ENCODE assay signal across 30 cellular contexts in genomic region chr2:71330155-71330554, GRCh38. TPM values are rescaled to one million over a fixed set of nuclear protein-coding genes. Genes with fewer than 3 reads are reported as not detected.
DNase-seq lines count a peak whose midpoint lies in the region; ATAC-seq and TF ChIP-seq lines count a peak whose summit lies in the region.
"Had no signal": no experiment of that assay in that cellular context is flagged by ENCODE, and none has a peak within 500 bp of the region (broad histone marks: within the 10 kb centered on the region; RNA-seq: fewer than 3 reads in every experiment).

No MANE protein-coding gene starts in this region.

- in situ Hi-C loops in HAP-1 (cut with MboI; ENCODE audit: low sequenced_read_pairs): no loop called here

- no peak for ATAC-seq in activated T-cell treated with anti-CD3 and anti-CD28 coated beads, Interleukin-2, amount 50 U/mL, for 4 hours
- ATAC-seq in T-cell (replicated peaks in 1 of 4): no peak
- ATAC-seq: gastroesophageal sphincter, lower lobe of right lung, Panc1 had no signal

- H4K20me1 ChIP-seq in neural progenitor cell (ENCODE audit: low read depth): peaks cover 26% of the 10 kb centered on the region

- CTCF ChIA-PET in T-cell (lab: Charles Lee): interaction anchor here (1.2 to 5.3 kb wide), 2 partner anchors 30 to 31 kb away, joined by 4 to 66 read pairs; no protein-coding TSS in a partner anchor

- no peaks in the 10 kb centered on the region for H3K9me3 ChIP-seq in endodermal cell (ENCODE audit: control insufficient read depth, low read length)
- no peaks in the 10 kb centered on the region for H3K9me3 ChIP-seq in neural progenitor cell (ENCODE audit: low read depth)
- no peaks in the 10 kb centered on the region for H3K9me3 ChIP-seq in HAP-1
- H3K9me3 ChIP-seq: lower lobe of right lung, sigmoid colon, uterus had no signal

- no peak overlapping the region for H3K27ac Mint-ChIP-seq in activated T-cell treated with anti-CD3 and anti-CD28 coated beads, Interleukin-2, amount 50 U/mL, for 24 hours
- peak overlapping the region in 1 of 2 donors; percentile 36 for H3K27ac Mint-ChIP-seq in T-cell
- H3K27ac Mint-ChIP-seq in endodermal cell: peak overlapping the region; percentile 22
- H3K27ac Mint-ChIP-seq in neural progenitor cell: no peak overlapping the region
- H3K27ac Mint-ChIP-seq: T-helper 2 cell treated with Interferon-gamma antibody and Interleukin-4, amounts not matched to agents 5 μg/mL and 100 μg/mL, for 36 hours had no signal

- H3F3A ChIP-seq in neural progenitor cell (ENCODE audit: low read depth): peaks cover 15% of the 10 kb centered on the region

- no peak overlapping the region for H2AFZ ChIP-seq in neural progenitor cell (replicated peaks)

- H3K79me2 ChIP-seq in neural progenitor cell (ENCODE audit: low read depth): peaks cover 36% of the 10 kb centered on the region

- H3K9ac ChIP-seq in endodermal cell (ENCODE audit: extremely low read depth, low read length, poor library complexity, severe bottlenecking): no peak overlapping the region
- no peak overlapping the region for H3K9ac ChIP-seq in neural progenitor cell

- peaks cover 26% of the 10 kb centered on the region for H3K4me1 Mint-ChIP-seq in activated T-cell treated with anti-CD3 and anti-CD28 coated beads, Interleukin-2, amount 50 U/mL, for 4 hours (ENCODE audit: low read depth)
- peaks cover 25% of the 10 kb centered on the region for H3K4me1 Mint-ChIP-seq in activated T-cell treated with anti-CD3 and anti-CD28 coated beads, Interleukin-2, amount 50 U/mL, for 24 hours (ENCODE audit: low read depth)
- H3K4me1 Mint-ChIP-seq in T-cell: peaks cover 27 to 36% (median 36%) of the 10 kb centered on the region in 3 donors
- peaks cover 18% of the 10 kb centered on the region for H3K4me1 Mint-ChIP-seq in endodermal cell
- H3K4me1 Mint-ChIP-seq in neural progenitor cell: peaks cover 19% of the 10 kb centered on the region

- peaks cover 6% of the 10 kb centered on the region for H3K36me3 Mint-ChIP-seq in activated T-cell treated with anti-CD3 and anti-CD28 coated beads, Interleukin-2, amount 50 U/mL, for 4 hours (ENCODE audit: insufficient read depth)
- H3K36me3 Mint-ChIP-seq in activated T-cell treated with anti-CD3 and anti-CD28 coated beads, Interleukin-2, amount 50 U/mL, for 24 hours (ENCODE audit: low read depth): peaks cover 30% of the 10 kb centered on the region
- peaks cover 9% of the 10 kb centered on the region for H3K36me3 Mint-ChIP-seq in T-cell
- H3K36me3 Mint-ChIP-seq in endodermal cell (ENCODE audit: low read depth): peaks cover 13% of the 10 kb centered on the region
- peaks cover 12% of the 10 kb centered on the region for H3K36me3 Mint-ChIP-seq in neural progenitor cell

- no peaks in the 10 kb centered on the region for H3K9me3 Mint-ChIP-seq in activated T-cell treated with anti-CD3 and anti-CD28 coated beads, Interleukin-2, amount 50 U/mL, for 4 hours
- no peaks in the 10 kb centered on the region for H3K9me3 Mint-ChIP-seq in activated T-cell treated with anti-CD3 and anti-CD28 coated beads, Interleukin-2, amount 50 U/mL, for 24 hours
- H3K9me3 Mint-ChIP-seq in T-cell: no peaks in the 10 kb centered on the region
- no peaks in the 10 kb centered on the region for H3K9me3 Mint-ChIP-seq in endodermal cell
- H3K9me3 Mint-ChIP-seq in neural progenitor cell: no peaks in the 10 kb centered on the region
- H3K9me3 Mint-ChIP-seq: T-helper 2 cell treated with Interferon-gamma antibody and Interleukin-4, amounts not matched to agents 5 μg/mL and 100 μg/mL, for 36 hours had no signal

- no peaks in the 10 kb centered on the region for H3K27me3 ChIP-seq in endodermal cell (ENCODE audit: control insufficient read depth, insufficient read depth, low read length, poor library complexity, severe bottlenecking)
- no peaks in the 10 kb centered on the region for H3K27me3 ChIP-seq in neural progenitor cell
- H3K27me3 ChIP-seq in HAP-1 (ENCODE audit: low read depth): no peaks in the 10 kb centered on the region
- H3K27me3 ChIP-seq: gastroesophageal sphincter, sigmoid colon, stomach, uterus had no signal

- no peak overlapping the region for H3K4me2 ChIP-seq in neural progenitor cell

- no peak for DNase-seq in activated T-cell treated with anti-CD3 and anti-CD28 coated beads, Interleukin-2, amount 50 U/mL, for 4 hours
- no peak for DNase-seq in activated T-cell treated with anti-CD3 and anti-CD28 coated beads, Interleukin-2, amount 50 U/mL, for 24 hours
- DNase-seq in T-cell: no peak
- DNase-seq in endodermal cell: no peak
- DNase-seq in neural progenitor cell (ENCODE audit: low spot score): no peak
- DNase-seq in HAP-1 (ENCODE audit: low spot score in 2 of 2): no peak
- DNase-seq in COR-L47 (lab: John Stamatoyannopoulos, UW): no peak
- no peak for DNase-seq in HK-2 (ENCODE audit: unreplicated experiment)
- DNase-seq: 8988T; activated CD4-positive, alpha-beta T cell treated with anti-CD3 and anti-CD28 coated beads for 4 hours; activated T-cell treated with anti-CD3 and anti-CD28 coated beads, Interleukin-2, amount 50 U/mL, for 1 hour; amniotic stem cell; DMS 273 treated with DMSO at 0.1 percent for 48 hours; EL; hippocampal formation; Karpas-422; lower lobe of right lung; NCI-H1417 treated with DMSO at 0.1 percent for 48 hours; NCI-H2081; posterior cingulate gyrus; Right ventricle myocardium superior; sigmoid colon; stimulated activated CD4-positive, alpha-beta T cell treated with anti-CD3 and anti-CD28 coated beads, Interleukin-12 subunit alpha, Interleukin-12 subunit beta, amount 100 ng/mL, for 4 hours; stimulated activated CD4-positive, alpha-beta T cell treated with anti-CD3 and anti-CD28 coated beads, Interleukin-2, amount 100 ng/mL, for 48 hours; stomach; uterus had no signal

- H3K4me3 Mint-ChIP-seq in activated T-cell treated with anti-CD3 and anti-CD28 coated beads, Interleukin-2, amount 50 U/mL, for 4 hours: peak overlapping the region; percentile 99
- H3K4me3 Mint-ChIP-seq in activated T-cell treated with anti-CD3 and anti-CD28 coated beads, Interleukin-2, amount 50 U/mL, for 24 hours: no peak overlapping the region
- peak overlapping the region; percentile 51 to 100 (median 99) for H3K4me3 Mint-ChIP-seq in T-cell
- no peak overlapping the region for H3K4me3 Mint-ChIP-seq in endodermal cell
- H3K4me3 Mint-ChIP-seq in neural progenitor cell: peak overlapping the region; percentile 100

- H3K36me3 ChIP-seq in endodermal cell (ENCODE audit: control insufficient read depth, insufficient read depth, low read length): peaks cover 12% of the 10 kb centered on the region
- peaks cover 5% of the 10 kb centered on the region for H3K36me3 ChIP-seq in neural progenitor cell
- H3K36me3 ChIP-seq in HAP-1 (replicated peaks): peaks cover 4% of the 10 kb centered on the region; the same call in 1 of the 2 replicates
- H3K36me3 ChIP-seq: gastroesophageal sphincter, lower lobe of right lung, uterus had no signal

- no peaks in the 10 kb centered on the region for H3K4me1 ChIP-seq in endodermal cell (ENCODE audit: control insufficient read depth, insufficient read depth, low read length)
- H3K4me1 ChIP-seq in neural progenitor cell: peaks cover 10% of the 10 kb centered on the region
- peaks cover 21% of the 10 kb centered on the region for H3K4me1 ChIP-seq in HAP-1
- H3K4me1 ChIP-seq: uterus had no signal

- no peaks in the 10 kb centered on the region for H3K27me3 Mint-ChIP-seq in activated T-cell treated with anti-CD3 and anti-CD28 coated beads, Interleukin-2, amount 50 U/mL, for 4 hours (ENCODE audit: low read depth)
- peaks cover 8% of the 10 kb centered on the region for H3K27me3 Mint-ChIP-seq in activated T-cell treated with anti-CD3 and anti-CD28 coated beads, Interleukin-2, amount 50 U/mL, for 24 hours
- H3K27me3 Mint-ChIP-seq in T-cell (peaks cover 0 to 1% of the 10 kb centered on the region in 2 donors), endodermal cell (ENCODE audit: insufficient read depth) (no peaks in the 10 kb centered on the region), neural progenitor cell (ENCODE audit: insufficient read depth, low read depth) (peaks cover 7% of the 10 kb centered on the region)

- H3K27ac ChIP-seq in endodermal cell (ENCODE audit: low read depth, low read length) (no peak overlapping the region), neural progenitor cell (no peak overlapping the region)
- H3K27ac ChIP-seq: gastroesophageal sphincter, HL-60, lower lobe of right lung, sigmoid colon, stomach, uterus had no signal

- POLR2A ChIA-PET in T-cell (lab: Charles Lee): interaction anchor here in 1 of 2 donors (0.6 to 0.7 kb wide), 2 partner anchors 90 to 113 kb away, joined by 3 to 9 read pairs; no protein-coding TSS in a partner anchor

- TF ChIP-seq CTCF in endodermal cell (conservative IDR thresholded peaks at IDR 0.05) (no peak), neural progenitor cell (IDR thresholded peaks at IDR 0.05) (no peak)

- H3K4me3 ChIP-seq in endodermal cell (ENCODE audit: low read length) (peak overlapping the region; percentile 21), neural progenitor cell (no peak overlapping the region), HAP-1 (no peak overlapping the region)
- H3K4me3 ChIP-seq: gastroesophageal sphincter, lower lobe of right lung, sigmoid colon, stomach had no signal

RNA-seq across cellular contexts. Expression of gene ZNF638, which starts 1.4 kb away (rescaled TPM):
- total RNA-seq in activated T-cell treated with anti-CD3 and anti-CD28 coated beads, Interleukin-2, amount 50 U/mL, for 4 hours: 10 to 100 TPM; 56.2 to 64.4 (median 59.3) TPM
- total RNA-seq in T-cell (100 to 1,000 TPM; 112 to 144 (median 131) TPM), endodermal cell (100 to 1,000 TPM; 196 to 208 TPM), neural progenitor cell (ENCODE audit: low replicate concordance) (301 and 362 TPM in 2 replicates)
- polyA plus RNA-seq in endodermal cell (2013, experiment 1 of 2): 134 TPM
- 125 TPM for polyA plus RNA-seq in endodermal cell (2013, experiment 2 of 2)

Comparison
In these comparisons a context has a peak if more than half of its experiments do, and no peak if none do; other contexts are left out.
1. H3K4me3 Mint-ChIP-seq: peak in activated T-cell treated with anti-CD3 and anti-CD28 coated beads, Interleukin-2, amount 50 U/mL, for 4 hours (single experiment), T-cell (3 of 3) and neural progenitor cell (single experiment); none in activated T-cell treated with anti-CD3 and anti-CD28 coated beads, Interleukin-2, amount 50 U/mL, for 24 hours (single experiment) and endodermal cell (single experiment).